7 cellular contexts compared by ENCODE assay signal in the genomic region with DNA sequence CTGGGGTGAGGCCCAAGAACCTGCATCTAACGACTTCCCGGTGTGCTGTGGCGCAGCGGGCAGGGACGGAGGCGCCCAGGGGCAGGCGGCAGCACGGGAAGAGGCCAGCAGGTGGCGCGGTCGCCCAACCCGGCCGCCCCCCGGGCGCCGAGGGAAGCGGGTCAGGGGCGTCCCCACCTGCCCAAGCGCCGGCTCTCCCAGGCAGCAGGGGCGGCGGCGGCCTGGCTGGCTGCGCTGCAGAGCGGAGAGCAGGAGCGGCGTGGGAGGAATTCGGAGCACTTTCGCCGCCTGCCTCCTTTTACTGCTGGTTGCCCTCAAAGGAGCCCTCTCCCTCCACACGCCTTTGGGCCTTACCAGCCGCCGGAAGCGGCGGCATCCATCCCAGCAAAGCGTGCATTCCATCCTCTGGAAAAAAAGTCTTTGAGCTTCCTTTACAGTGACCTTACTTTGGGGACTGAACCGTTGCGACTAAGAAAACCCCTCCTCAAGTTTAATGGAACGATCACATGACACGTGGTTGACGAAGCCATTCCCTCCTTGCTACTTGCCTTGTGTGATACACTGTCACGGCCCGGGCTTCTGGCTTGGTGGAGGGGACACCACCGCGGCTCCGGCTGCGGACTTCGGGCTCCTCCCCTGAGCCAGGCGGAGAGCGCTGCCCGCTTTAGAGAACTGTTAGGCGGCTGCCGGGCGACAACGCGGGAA.
A peak's percentile ranks its signal among the peaks of the same experiment; 100 is the strongest.
DNase-seq lines count a peak whose midpoint lies in the region; ATAC-seq and TF ChIP-seq lines count a peak whose summit lies in the region.

No MANE protein-coding gene starts in this region.

- TF ChIP-seq RAD21 in neural cell (conservative IDR thresholded peaks at IDR 0.05) = peak; percentile 80

- H3K9me2 ChIP-seq in neural cell (ENCODE audit: insufficient read depth, low read length) = no peaks in the 10 kb centered on the region

- H3K36me3 Mint-ChIP-seq in activated T-cell treated with anti-CD3 and anti-CD28 coated beads, Interleukin-2, amount 50 U/mL, for 72 hours (ENCODE audit: insufficient read depth in 2 of 2) = no peaks in the 10 kb centered on the region

- H3K9me3 Mint-ChIP-seq in activated T-cell treated with anti-CD3 and anti-CD28 coated beads, Interleukin-2, amount 50 U/mL, for 72 hours = no peaks in the 10 kb centered on the region
- H3K9me3 Mint-ChIP-seq in stimulated activated naive CD8-positive, alpha-beta T cell treated with anti-CD3 and anti-CD28 coated beads, Interleukin-15, amount 100 ng/mL, for 72 hours = no peaks in the 10 kb centered on the region

- no peaks in the 10 kb centered on the region for H3K9me3 ChIP-seq in neural cell (ENCODE audit: low read length)

- no peaks in the 10 kb centered on the region for H4K20me1 ChIP-seq in neural cell (ENCODE audit: insufficient read depth)

- H3F3A ChIP-seq in neural cell (ENCODE audit: insufficient read depth, low read length, poor library complexity, severe bottlenecking) = no peaks in the 10 kb centered on the region

- no peak overlapping the region for H3K9ac ChIP-seq in neural cell (ENCODE audit: low read length)

- H3K79me2 ChIP-seq in neural cell (replicated peaks; ENCODE audit: insufficient read depth, low read length) = no peaks in the 10 kb centered on the region

- H2AFZ ChIP-seq in neural cell (ENCODE audit: low read depth, low read length) = no peak overlapping the region

- peak overlapping the region; percentile 59 for H3K27ac Mint-ChIP-seq in activated T-cell treated with anti-CD3 and anti-CD28 coated beads, Interleukin-2, amount 50 U/mL, for 72 hours
- H3K27ac Mint-ChIP-seq in stimulated activated naive CD8-positive, alpha-beta T cell treated with anti-CD3 and anti-CD28 coated beads, Interleukin-15, amount 100 ng/mL, for 72 hours = peak overlapping the region in 1 of 2 donors; percentile 97

- H3K27me3 ChIP-seq in neural cell (ENCODE audit: insufficient read depth, low read depth, low read length) = peaks cover 27% of the 10 kb centered on the region

- ATAC-seq in GM18519 (IDR thresholded peaks at IDR 0.05; ENCODE audit: low FRiP score, unreplicated experiment) (peak; percentile 33), HG02981 (IDR thresholded peaks at IDR 0.05; ENCODE audit: unreplicated experiment) (peak; percentile 75)
- peak; percentile 78 to 79 for ATAC-seq in activated T-cell treated with anti-CD3 and anti-CD28 coated beads, Interleukin-2, amount 50 U/mL, for 72 hours (replicated peaks in 1 of 2)
- ATAC-seq in stimulated activated naive CD8-positive, alpha-beta T cell treated with anti-CD3 and anti-CD28 coated beads, Interleukin-15, amount 100 ng/mL, for 72 hours = peak; percentile 85

- no peak overlapping the region for H3K27ac ChIP-seq in neural cell (ENCODE audit: low read length)

- TF ChIP-seq CTCF in fibroblast of the aortic adventitia (IDR thresholded peaks at IDR 0.05; ENCODE audit: insufficient read depth, low read length) (peak; percentile 72), neural cell (IDR thresholded peaks at IDR 0.05; ENCODE audit: poor library complexity, severe bottlenecking) (peak; percentile 87)

- peaks cover 48% of the 10 kb centered on the region for H3K4me1 Mint-ChIP-seq in activated T-cell treated with anti-CD3 and anti-CD28 coated beads, Interleukin-2, amount 50 U/mL, for 72 hours (ENCODE audit: low read depth)
- H3K4me1 Mint-ChIP-seq in stimulated activated naive CD8-positive, alpha-beta T cell treated with anti-CD3 and anti-CD28 coated beads, Interleukin-15, amount 100 ng/mL, for 72 hours = peaks cover 43% of the 10 kb centered on the region

- H3K36me3 ChIP-seq in neural cell (ENCODE audit: insufficient read depth, low read length) = no peaks in the 10 kb centered on the region

- H3K4me3 ChIP-seq in fibroblast of the aortic adventitia (ENCODE audit: low read depth, low read length) (peak overlapping the region; percentile 59), neural cell (ENCODE audit: low read length) (peak overlapping the region; percentile 64)

- DNase-seq in NOMO-1 treated with dmso at 0.1 percent for 144 hours (lab: John Stamatoyannopoulos, UW; ENCODE audit: unreplicated experiment) (peak; percentile 75), fibroblast of the aortic adventitia (ENCODE audit: low read depth) (peak; percentile 25)
- DNase-seq in activated T-cell treated with anti-CD3 and anti-CD28 coated beads, Interleukin-2, amount 50 U/mL, for 72 hours = peak; percentile 84 to 89
- DNase-seq in stimulated activated naive CD8-positive, alpha-beta T cell treated with anti-CD3 and anti-CD28 coated beads, Interleukin-15, amount 100 ng/mL, for 72 hours = peak; percentile 83 to 84

- peak overlapping the region; percentile 84 to 87 for H3K4me3 Mint-ChIP-seq in activated T-cell treated with anti-CD3 and anti-CD28 coated beads, Interleukin-2, amount 50 U/mL, for 72 hours
- H3K4me3 Mint-ChIP-seq in stimulated activated naive CD8-positive, alpha-beta T cell treated with anti-CD3 and anti-CD28 coated beads, Interleukin-15, amount 100 ng/mL, for 72 hours = peak overlapping the region; percentile 75 to 77

- H3K27me3 Mint-ChIP-seq in activated T-cell treated with anti-CD3 and anti-CD28 coated beads, Interleukin-2, amount 50 U/mL, for 72 hours (ENCODE audit: low read depth) = peaks cover 9% of the 10 kb centered on the region
- peaks cover 33% of the 10 kb centered on the region for H3K27me3 Mint-ChIP-seq in stimulated activated naive CD8-positive, alpha-beta T cell treated with anti-CD3 and anti-CD28 coated beads, Interleukin-15, amount 100 ng/mL, for 72 hours

- TF ChIP-seq EP300 in neural cell (conservative IDR thresholded peaks at IDR 0.05; ENCODE audit: poor library complexity, severe bottlenecking) = no peak

- H3K4me2 ChIP-seq in neural cell (ENCODE audit: low read length) = peak overlapping the region; percentile 64

TF ChIP-seq in neural cell, 6 proteins besides CTCF, POLR2A, EP300 and RAD21:
- TF ChIP-seq TAF1 (IDR thresholded peaks at IDR 0.05; ENCODE audit: low read depth) = no peak
- no peak for TF ChIP-seq POLR2AphosphoS5 (IDR thresholded peaks at IDR 0.05)
- peak; percentile 89 for TF ChIP-seq SMC3 (conservative IDR thresholded peaks at IDR 0.05; ENCODE audit: poor library complexity)
- TF ChIP-seq, protein P1, sequence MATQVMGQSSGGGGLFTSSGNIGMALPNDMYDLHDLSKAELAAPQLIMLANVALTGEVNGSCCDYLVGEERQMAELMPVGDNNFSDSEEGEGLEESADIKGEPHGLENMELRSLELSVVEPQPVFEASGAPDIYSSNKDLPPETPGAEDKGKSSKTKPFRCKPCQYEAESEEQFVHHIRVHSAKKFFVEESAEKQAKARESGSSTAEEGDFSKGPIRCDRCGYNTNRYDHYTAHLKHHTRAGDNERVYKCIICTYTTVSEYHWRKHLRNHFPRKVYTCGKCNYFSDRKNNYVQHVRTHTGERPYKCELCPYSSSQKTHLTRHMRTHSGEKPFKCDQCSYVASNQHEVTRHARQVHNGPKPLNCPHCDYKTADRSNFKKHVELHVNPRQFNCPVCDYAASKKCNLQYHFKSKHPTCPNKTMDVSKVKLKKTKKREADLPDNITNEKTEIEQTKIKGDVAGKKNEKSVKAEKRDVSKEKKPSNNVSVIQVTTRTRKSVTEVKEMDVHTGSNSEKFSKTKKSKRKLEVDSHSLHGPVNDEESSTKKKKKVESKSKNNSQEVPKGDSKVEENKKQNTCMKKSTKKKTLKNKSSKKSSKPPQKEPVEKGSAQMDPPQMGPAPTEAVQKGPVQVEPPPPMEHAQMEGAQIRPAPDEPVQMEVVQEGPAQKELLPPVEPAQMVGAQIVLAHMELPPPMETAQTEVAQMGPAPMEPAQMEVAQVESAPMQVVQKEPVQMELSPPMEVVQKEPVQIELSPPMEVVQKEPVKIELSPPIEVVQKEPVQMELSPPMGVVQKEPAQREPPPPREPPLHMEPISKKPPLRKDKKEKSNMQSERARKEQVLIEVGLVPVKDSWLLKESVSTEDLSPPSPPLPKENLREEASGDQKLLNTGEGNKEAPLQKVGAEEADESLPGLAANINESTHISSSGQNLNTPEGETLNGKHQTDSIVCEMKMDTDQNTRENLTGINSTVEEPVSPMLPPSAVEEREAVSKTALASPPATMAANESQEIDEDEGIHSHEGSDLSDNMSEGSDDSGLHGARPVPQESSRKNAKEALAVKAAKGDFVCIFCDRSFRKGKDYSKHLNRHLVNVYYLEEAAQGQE (IDR thresholded peaks at IDR 0.05; ENCODE audit: borderline replicate concordance) = no peak
- peak; percentile 52 for TF ChIP-seq MXI1 (conservative IDR thresholded peaks at IDR 0.05; ENCODE audit: poor library complexity, severe bottlenecking)
TF ChIP-seq in neural cell: peak in this region for 2.

Comparison
In these comparisons a context has a peak if more than half of its experiments do, and no peak if none do; other contexts are left out.
1. ATAC-seq: peak in every context shown above with its lines; median percentile 85 in stimulated activated naive CD8-positive, alpha-beta T cell treated with anti-CD3 and anti-CD28 coated beads, Interleukin-15, amount 100 ng/mL, for 72 hours; 78 in activated T-cell treated with anti-CD3 and anti-CD28 coated beads, Interleukin-2, amount 50 U/mL, for 72 hours; 75 in HG02981; 33 in GM18519.
2. DNase-seq: peak in every context shown above with its lines; median percentile 86 in activated T-cell treated with anti-CD3 and anti-CD28 coated beads, Interleukin-2, amount 50 U/mL, for 72 hours; 84 in stimulated activated naive CD8-positive, alpha-beta T cell treated with anti-CD3 and anti-CD28 coated beads, Interleukin-15, amount 100 ng/mL, for 72 hours; 75 in NOMO-1 treated with dmso at 0.1 percent for 144 hours; 25 in fibroblast of the aortic adventitia.